ENCODE assay signal across 2 cellular contexts in the genomic region with DNA sequence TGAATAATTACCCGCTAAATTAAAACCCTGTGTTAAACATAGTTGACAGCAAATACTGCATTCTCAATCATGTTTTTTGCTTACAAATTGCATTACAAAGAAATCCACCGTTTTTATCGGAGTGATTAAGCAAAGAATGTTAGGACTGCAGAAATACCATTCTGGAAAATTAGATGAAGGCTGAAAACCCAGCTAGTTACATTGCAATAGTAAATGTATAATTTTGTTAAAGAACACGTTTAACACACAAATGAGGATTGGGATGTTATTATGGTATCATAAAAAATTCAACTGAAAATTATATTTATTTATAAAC.
TF ChIP-seq lines count a peak whose summit lies in the region.

No MANE protein-coding gene starts in this region.

TF ChIP-seq in A549, 52 proteins besides CTCF, POLR2A, EP300 and RAD21 (continued from another document):
- TF ChIP-seq, protein P1, sequence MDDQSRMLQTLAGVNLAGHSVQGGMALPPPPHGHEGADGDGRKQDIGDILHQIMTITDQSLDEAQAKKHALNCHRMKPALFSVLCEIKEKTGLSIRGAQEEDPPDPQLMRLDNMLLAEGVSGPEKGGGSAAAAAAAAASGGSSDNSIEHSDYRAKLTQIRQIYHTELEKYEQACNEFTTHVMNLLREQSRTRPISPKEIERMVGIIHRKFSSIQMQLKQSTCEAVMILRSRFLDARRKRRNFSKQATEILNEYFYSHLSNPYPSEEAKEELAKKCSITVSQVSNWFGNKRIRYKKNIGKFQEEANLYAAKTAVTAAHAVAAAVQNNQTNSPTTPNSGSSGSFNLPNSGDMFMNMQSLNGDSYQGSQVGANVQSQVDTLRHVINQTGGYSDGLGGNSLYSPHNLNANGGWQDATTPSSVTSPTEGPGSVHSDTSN (IDR thresholded peaks at IDR 0.05) = no peak
- TF ChIP-seq TP53 (CRISPR knock-in tag; IDR thresholded peaks at IDR 0.05) = no peak
- no peak for TF ChIP-seq JUN (IDR thresholded peaks at IDR 0.05)
- TF ChIP-seq CEBPB (IDR thresholded peaks at IDR 0.05) = no peak
- TF ChIP-seq USF2 (IDR thresholded peaks at IDR 0.05) = no peak
- no peak for TF ChIP-seq NFE2L2 (conservative IDR thresholded peaks at IDR 0.05; ENCODE audit: low read length)

TF ChIP-seq in HCT116, 20 proteins besides CTCF, POLR2A, EP300 and RAD21 (continued from another document):
- TF ChIP-seq FOSL1 (IDR thresholded peaks at IDR 0.05; ENCODE audit: low read depth) = no peak
- TF ChIP-seq ELF1 (IDR thresholded peaks at IDR 0.05; ENCODE audit: borderline replicate concordance, low read depth) = no peak
- TF ChIP-seq EGR1 (IDR thresholded peaks at IDR 0.05; ENCODE audit: low read depth) = no peak
- TF ChIP-seq, protein P2, sequence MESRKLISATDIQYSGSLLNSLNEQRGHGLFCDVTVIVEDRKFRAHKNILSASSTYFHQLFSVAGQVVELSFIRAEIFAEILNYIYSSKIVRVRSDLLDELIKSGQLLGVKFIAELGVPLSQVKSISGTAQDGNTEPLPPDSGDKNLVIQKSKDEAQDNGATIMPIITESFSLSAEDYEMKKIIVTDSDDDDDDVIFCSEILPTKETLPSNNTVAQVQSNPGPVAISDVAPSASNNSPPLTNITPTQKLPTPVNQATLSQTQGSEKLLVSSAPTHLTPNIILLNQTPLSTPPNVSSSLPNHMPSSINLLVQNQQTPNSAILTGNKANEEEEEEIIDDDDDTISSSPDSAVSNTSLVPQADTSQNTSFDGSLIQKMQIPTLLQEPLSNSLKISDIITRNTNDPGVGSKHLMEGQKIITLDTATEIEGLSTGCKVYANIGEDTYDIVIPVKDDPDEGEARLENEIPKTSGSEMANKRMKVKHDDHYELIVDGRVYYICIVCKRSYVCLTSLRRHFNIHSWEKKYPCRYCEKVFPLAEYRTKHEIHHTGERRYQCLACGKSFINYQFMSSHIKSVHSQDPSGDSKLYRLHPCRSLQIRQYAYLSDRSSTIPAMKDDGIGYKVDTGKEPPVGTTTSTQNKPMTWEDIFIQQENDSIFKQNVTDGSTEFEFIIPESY (IDR thresholded peaks at IDR 0.05; ENCODE audit: extremely low read depth, insufficient replicate concordance, low read length) = no peak
- no peak for TF ChIP-seq CBX3 (IDR thresholded peaks at IDR 0.05; ENCODE audit: low read depth)
